Comparison of ENCODE assay signal across 1 cellular context in the genomic region with DNA sequence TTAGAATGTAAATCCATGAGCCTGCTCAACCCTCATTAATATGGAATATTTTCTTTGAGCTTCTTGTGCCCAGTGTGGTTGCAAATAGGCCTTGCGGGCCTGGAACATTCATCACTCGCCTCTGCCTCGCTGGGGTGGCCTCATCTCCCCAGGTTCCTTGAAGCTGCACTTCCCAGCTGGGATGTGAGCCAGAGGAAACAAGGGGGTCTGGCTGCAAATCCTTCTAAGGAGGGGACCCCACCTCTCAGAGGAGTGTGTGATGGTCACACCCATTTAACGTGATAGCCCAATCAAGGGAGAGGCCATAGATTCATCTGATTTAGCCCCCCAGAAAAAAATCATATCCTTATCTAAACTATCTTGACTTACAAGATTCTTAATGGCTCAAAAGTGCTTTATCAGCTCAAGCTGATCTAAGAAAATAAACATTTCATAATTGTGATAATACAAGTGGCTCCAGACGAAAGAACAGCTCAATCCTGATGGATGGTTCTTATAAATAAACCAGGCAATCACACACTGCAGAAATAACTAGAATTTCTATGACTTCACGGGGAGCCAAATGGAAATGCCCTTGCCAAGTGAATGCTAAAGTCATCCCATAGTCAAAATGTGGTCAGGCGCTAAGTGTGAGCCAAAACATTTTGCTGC.
TF ChIP-seq lines count a peak whose summit lies in the region.

No MANE protein-coding gene starts in this region.

TF ChIP-seq in K562, 482 proteins besides CTCF, POLR2A, EP300 and RAD21:
- TF ChIP-seq PBX2 (CRISPR knock-in tag; IDR thresholded peaks at IDR 0.05; ENCODE audit: low read depth) (no peak), PBX2 (tag; conservative IDR thresholded peaks at IDR 0.05; ENCODE audit: low read depth) (0 out of 2 replicates have a peak, but pooled peaks have one; percentile 0), PRPF4 (IDR thresholded peaks at IDR 0.05; ENCODE audit: insufficient read depth, low read depth, low read length, poor library complexity, severe bottlenecking) (no peak)
